26 cellular contexts compared by ENCODE assay signal in genomic region chr5:38201158-38201557, GRCh38. TPM values are rescaled to one million over a fixed set of nuclear protein-coding genes. Genes with fewer than 3 reads are reported as not detected.
DNase-seq lines count a peak whose midpoint lies in the region; ATAC-seq, FAIRE-seq and TF ChIP-seq lines count a peak whose summit lies in the region.
"Had no signal": no experiment of that assay in that cellular context is flagged by ENCODE, and none has a peak within 500 bp of the region (broad histone marks: within the 10 kb centered on the region; RNA-seq: fewer than 3 reads in every experiment).

No MANE protein-coding gene starts in this region.

- BruUV-seq in K562 (replicated peaks; lab: Mats Ljungman, UMichigan): no TSS peak

- no peaks in the 10 kb centered on the region for H4K20me1 ChIP-seq in K562 (replicated peaks; ENCODE audit: control insufficient read depth, insufficient read depth, low read length)
- H4K20me1 ChIP-seq: BLaER1 had no signal

- no peaks in the 10 kb centered on the region for H3K9me1 ChIP-seq in K562 (ENCODE audit: control insufficient read depth, insufficient read depth, low read length)

- no peak for TF ChIP-seq POLR2A in K562 (conservative IDR thresholded peaks at IDR 0.05)

- H3K4me1 Mint-ChIP-seq in CD8-positive, alpha-beta T cell (ENCODE audit: low read depth): no peaks in the 10 kb centered on the region
- H3K4me1 Mint-ChIP-seq: CD14-positive monocyte; CD4-positive, alpha-beta memory T cell; CD4-positive, CD25-positive, alpha-beta regulatory T cell had no signal

- no peak for TF ChIP-seq EP300 in K562 (IDR thresholded peaks at IDR 0.05; ENCODE audit: low read length)

- intact Hi-C loops in CD8-positive, alpha-beta T cell (cut with DNase I, micrococcal nuclease): no loop called here
- intact Hi-C loops in K562 (cut with micrococcal nuclease): no loop called here

- peak; percentile 9 for TF ChIP-seq CTCF in CD8-positive, alpha-beta T cell (IDR thresholded peaks at IDR 0.05)
- TF ChIP-seq CTCF in HEK293 (tag by site-specific recombination; IDR thresholded peaks at IDR 0.05): no peak
- no peak for TF ChIP-seq CTCF in K562 (IDR thresholded peaks at IDR 0.05 in 2 of 3, conservative IDR thresholded peaks at IDR 0.05 in 1 of 3; ENCODE audit: insufficient read depth in 2 of 3, low read depth in 1 of 3, low read length in 3 of 3)

- POLR2A ChIA-PET in CD8-positive, alpha-beta T cell (lab: Charles Lee): no interaction called here
- POLR2A ChIA-PET in HEK293 (lab: Yijun Ruan, JAX): no interaction called here
- POLR2A ChIA-PET in K562 (lab: Yijun Ruan, JAX): interaction anchor here (0.6 kb wide), 1 partner anchor 99 kb away, joined by 3 read pairs; no protein-coding TSS in a partner anchor

- in situ Hi-C loops in K562 (cut with MboI): no loop called here

- H3K4me3 ChIP-seq in CD8-positive, alpha-beta T cell (ENCODE audit: low read depth, low read length): no peak overlapping the region
- H3K4me3 ChIP-seq in HEK293 (ENCODE audit: low read depth, low read length) (no peak overlapping the region), K562 (no peak overlapping the region), MG63 (no peak overlapping the region)
- H3K4me3 ChIP-seq: BLaER1, GM12878 had no signal

- no peaks in the 10 kb centered on the region for H3K79me2 ChIP-seq in K562 (ENCODE audit: control insufficient read depth, insufficient read depth, low read length)

- no peak overlapping the region for H3K27ac ChIP-seq in CD8-positive, alpha-beta T cell (ENCODE audit: low read depth, low read length)
- H3K27ac ChIP-seq in HEK293 (ENCODE audit: extremely low read depth, low read depth, low read length): no peak overlapping the region
- H3K27ac ChIP-seq in K562 (ENCODE audit: extremely low read depth, low read depth, low read length): no peak overlapping the region
- H3K27ac ChIP-seq: BLaER1 had no signal

- CTCF ChIA-PET in CD8-positive, alpha-beta T cell (lab: Charles Lee): interaction anchor here (1.8 kb wide), 1 partner anchor 8 kb away, joined by 13 read pairs; no protein-coding TSS in a partner anchor
- CTCF ChIA-PET in HEK293 (lab: Yijun Ruan, JAX) (interaction anchor here (1.2 to 1.9 kb wide), 3 partner anchors 8 to 788 kb away, joined by 4 to 17 read pairs (median 6); no protein-coding TSS in a partner anchor), K562 (lab: Yijun Ruan, JAX; ENCODE audit: low intra/inter-chr PET ratio) (no interaction called here)

- FAIRE-seq in K562 (lab: Jason Lieb, UNC): no peak
- FAIRE-seq: A204.1, GM12878, GM12892, GM18507 had no signal

- no peak for TF ChIP-seq RAD21 in K562 (CRISPR knock-in tag; conservative IDR thresholded peaks at IDR 0.05 in 1 of 2, IDR thresholded peaks at IDR 0.05 in 1 of 2)

- no peaks in the 10 kb centered on the region for H3K4me1 ChIP-seq in CD8-positive, alpha-beta T cell (ENCODE audit: insufficient read depth, low read length)
- H3K4me1 ChIP-seq in HEK293 (ENCODE audit: control insufficient read depth, insufficient read depth, low read length): 0 out of 2 replicates have a peak, but pooled peaks cover 1% of the 10 kb centered on the region
- no peaks in the 10 kb centered on the region for H3K4me1 ChIP-seq in K562 (replicated peaks in 1 of 2; ENCODE audit: control insufficient read depth in 2 of 2, insufficient read depth in 2 of 2, low read length in 2 of 2)
- H3K4me1 ChIP-seq: BLaER1 had no signal

- DNase-seq in CD8-positive, alpha-beta T cell: no peak
- no peak for DNase-seq in K562 (ENCODE audit: extremely low read depth in 1 of 4, low spot score in 3 of 4)
- no peak for DNase-seq in MG63
- DNase-seq in germinal center (ENCODE audit: low spot score): no peak
- DNase-seq: 8988T; ACHN; BE2C; C1 segment of cervical spinal cord; CD4-positive, alpha-beta memory T cell; CD4-positive, CD25-positive, alpha-beta regulatory T cell; DMS 273 treated with DMSO at 0.1 percent for 48 hours; DMS153; DMS53; DMS79; DND-41; EL; GDM1 had no signal

- H3K27me3 ChIP-seq in CD8-positive, alpha-beta T cell (ENCODE audit: insufficient read depth, low read length): no peaks in the 10 kb centered on the region
- H3K27me3 ChIP-seq in K562 (ENCODE audit: control insufficient read depth in 2 of 2, insufficient read depth in 2 of 2, low read length in 2 of 2) (peaks cover 0 to 13% of the 10 kb centered on the region in 2 experiments; a peak in 2 of 5 replicates), MG63 (peaks cover 4% of the 10 kb centered on the region)
- H3K27me3 ChIP-seq: BE2C, BLaER1 had no signal

- H3K27me3 Mint-ChIP-seq in CD8-positive, alpha-beta T cell (ENCODE audit: low read depth): peaks cover 19% of the 10 kb centered on the region
- H3K27me3 Mint-ChIP-seq: CD4-positive, CD25-positive, alpha-beta regulatory T cell had no signal

- H3K27ac Mint-ChIP-seq in CD8-positive, alpha-beta T cell: no peak overlapping the region
- H3K27ac Mint-ChIP-seq: CD14-positive monocyte; CD4-positive, alpha-beta memory T cell; CD4-positive, CD25-positive, alpha-beta regulatory T cell had no signal

- no peak for ATAC-seq in CD8-positive, alpha-beta T cell
- ATAC-seq in K562: no peak
- ATAC-seq in HG03175 (IDR thresholded peaks at IDR 0.05; ENCODE audit: unreplicated experiment): no peak
- ATAC-seq: GM12878 had no signal

- no peak overlapping the region for H3K4me3 Mint-ChIP-seq in CD8-positive, alpha-beta T cell
- H3K4me3 Mint-ChIP-seq: CD14-positive monocyte; CD4-positive, alpha-beta memory T cell; CD4-positive, CD25-positive, alpha-beta regulatory T cell had no signal

- no peak overlapping the region for H3K4me2 ChIP-seq in K562 (ENCODE audit: insufficient read depth, low read length)
- H3K4me2 ChIP-seq: BLaER1 had no signal

- H3K9me3 Mint-ChIP-seq in CD8-positive, alpha-beta T cell: peaks cover 2% of the 10 kb centered on the region
- H3K9me3 Mint-ChIP-seq: CD4-positive, alpha-beta memory T cell had no signal

- no peak overlapping the region for H3K9ac ChIP-seq in K562 (ENCODE audit: insufficient read depth in 1 of 2, low read depth in 2 of 2, low read length in 2 of 2)
- H3K9ac ChIP-seq: BLaER1 had no signal

- no peaks in the 10 kb centered on the region for H3K36me3 ChIP-seq in CD8-positive, alpha-beta T cell (ENCODE audit: insufficient read depth, low read length)
- H3K36me3 ChIP-seq in HEK293 (ENCODE audit: control insufficient read depth in 2 of 2, insufficient read depth in 1 of 2, low read length in 2 of 2) (no peaks in the 10 kb centered on the region), K562 (ENCODE audit: control insufficient read depth, insufficient read depth, low read length) (no peaks in the 10 kb centered on the region), MG63 (no peaks in the 10 kb centered on the region)
- H3K36me3 ChIP-seq: BE2C, BLaER1 had no signal

- no peak overlapping the region for H2AFZ ChIP-seq in K562 (ENCODE audit: low read depth, low read length)

- no peaks in the 10 kb centered on the region for H3K36me3 Mint-ChIP-seq in CD8-positive, alpha-beta T cell
- H3K36me3 Mint-ChIP-seq: CD14-positive monocyte; CD4-positive, alpha-beta memory T cell; CD4-positive, CD25-positive, alpha-beta regulatory T cell had no signal

- no peaks in the 10 kb centered on the region for H3K9me3 ChIP-seq in CD8-positive, alpha-beta T cell (ENCODE audit: low read length)
- no peaks in the 10 kb centered on the region for H3K9me3 ChIP-seq in HEK293 (ENCODE audit: control insufficient read depth, insufficient read depth, low read depth, low read length)
- H3K9me3 ChIP-seq in K562 (replicated peaks; ENCODE audit: control insufficient read depth, insufficient read depth, low read depth, low read length): no peaks in the 10 kb centered on the region
- H3K9me3 ChIP-seq in MG63: no peaks in the 10 kb centered on the region
- H3K9me3 ChIP-seq: BE2C, BLaER1 had no signal

TF ChIP-seq in HEK293, 187 proteins besides CTCF, POLR2A, EP300 and RAD21:
- TF ChIP-seq ZNF366 (tag by site-specific recombination; conservative IDR thresholded peaks at IDR 0.05): peak; percentile 74
- TF ChIP-seq ZBTB17 (tag by site-specific recombination; IDR thresholded peaks at IDR 0.05): no peak
- no peak for TF ChIP-seq ZNF510 (tag by site-specific recombination; IDR thresholded peaks at IDR 0.05; ENCODE audit: insufficient replicate concordance)

TF ChIP-seq in K562, 482 proteins besides CTCF, POLR2A, EP300 and RAD21:
- TF ChIP-seq ZNF512 (tag; IDR thresholded peaks at IDR 0.05) (peak; percentile 66), ZNF224 (CRISPR knock-in tag; IDR thresholded peaks at IDR 0.05) (no peak), ZNF444 (CRISPR knock-in tag; IDR thresholded peaks at IDR 0.05) (no peak), SOX6 (IDR thresholded peaks at IDR 0.05) (no peak)

RNA-seq across cellular contexts. Expression of gene EGFLAM, which starts 57.2 kb away (rescaled TPM):
- total RNA-seq in CD8-positive, alpha-beta T cell: not detected
- total RNA-seq in K562 (2011; cell fraction: chromatin; rRNA removed; ENCODE audit: low replicate concordance): 0.56 and 1.9 TPM in 2 replicates
- 0.50 and 0.79 TPM in 2 replicates for total RNA-seq in K562 (2011; cell fraction: nucleolus; rRNA removed)
- not detected in 2 replicates for total RNA-seq in K562 (2011; cell fraction: nucleoplasm; rRNA removed)
- total RNA-seq in K562 (2014; rRNA removed) (0.09 and 0.45 TPM in 2 replicates), K562 (2014; rRNA removed; fragmentation: Illumina TruSeq; extraction: Trizol) (1.3 and 1.4 TPM in 2 replicates), K562 (2015; rRNA removed; fragmentation: Illumina TruSeq; extraction: Trizol) (0.94 and 0.98 TPM in 2 replicates), K562 (2021) (0.49 and 0.74 TPM in 2 replicates)
- polyA plus RNA-seq in K562 (2011; rRNA removed) (0.12 and 2.5 TPM in 2 replicates), K562 (2014; fragmentation: Illumina TruSeq; extraction: Trizol) (0.91 and 1.0 TPM in 2 replicates), K562 (2014; fragmentation: Nextera tagmentation; extraction: Ambion mirVana) (1 to 10 TPM; 1.2 to 1.4 TPM), K562 (2014; rRNA removed) (0.31 and 0.89 TPM in 2 replicates)
- polyA plus RNA-seq in K562 (2011; cell fraction: cytosol; rRNA removed): 0.18 and 1.2 TPM in 2 replicates
- 2.1 TPM in 1 of 2 replicates, not detected in the other for polyA plus RNA-seq in K562 (2011; cell fraction: nucleus; rRNA removed)
- 1.00 and 1.8 TPM in 2 replicates for polyA plus RNA-seq in K562 (2012)
- polyA minus RNA-seq in K562 (2011; rRNA and poly(A)+ RNA removed): 1.8 TPM in 1 of 2 replicates, not detected in the other
- polyA minus RNA-seq in K562 (2011; cell fraction: cytosol; rRNA and poly(A)+ RNA removed): not detected in 2 replicates
- 0.22 and 0.81 TPM in 2 replicates for polyA minus RNA-seq in K562 (2011; cell fraction: nucleus; rRNA and poly(A)+ RNA removed)
- total RNA-seq in MG63 (2014; rRNA removed; shearing (Covaris generic); ENCODE audit: low replicate concordance): not detected in 2 replicates
- total RNA-seq: CD4-positive, alpha-beta memory T cell; CD4-positive, CD25-positive, alpha-beta regulatory T cell; G401; GM12878 had no signal
- polyA plus RNA-seq: CD14-positive monocyte; CD4-positive, alpha-beta memory T cell; CD4-positive, CD25-positive, alpha-beta regulatory T cell had no signal
